In the genomic region with DNA sequence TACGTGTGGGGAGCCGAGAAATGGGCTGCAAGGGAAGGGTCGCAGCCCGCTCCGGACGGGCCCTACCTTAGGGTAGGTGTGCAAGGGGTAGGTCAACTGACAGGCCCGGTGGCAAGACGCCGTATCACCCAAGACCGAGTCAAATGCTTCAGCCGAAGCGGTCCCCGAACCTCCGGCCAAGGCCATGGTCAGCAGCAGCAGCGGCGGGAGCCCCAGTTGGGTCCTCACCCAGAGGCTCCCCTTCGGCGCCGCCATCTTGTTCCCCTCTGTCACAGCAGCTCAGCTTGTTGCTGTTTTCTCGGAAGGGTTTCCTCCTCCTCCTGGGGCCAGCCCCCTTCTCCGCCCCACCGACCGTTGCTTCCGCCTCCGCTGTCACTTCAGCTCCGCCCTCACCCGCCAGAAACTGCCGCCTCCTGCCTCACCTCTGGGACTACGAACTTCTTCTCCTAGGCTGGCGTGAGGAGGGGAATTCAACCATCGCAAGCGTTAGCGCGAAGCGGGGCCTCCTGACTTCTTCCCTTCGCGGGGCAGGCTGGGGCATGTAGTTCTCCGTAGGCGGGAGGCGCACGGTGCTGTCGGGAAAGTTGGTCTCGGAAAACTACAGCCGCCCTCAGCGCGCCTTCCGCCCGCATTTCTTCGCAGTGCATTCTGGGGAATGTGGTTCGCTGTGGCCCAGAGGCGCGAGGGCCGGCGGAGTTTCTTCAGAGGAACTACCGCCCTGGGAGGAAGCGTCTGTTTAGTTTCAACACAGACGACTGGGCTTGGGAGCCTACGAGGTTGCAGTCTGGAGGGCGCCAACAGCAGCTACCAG, we compare ENCODE assay signal across 8 cellular contexts. TPM values are rescaled to one million over a fixed set of nuclear protein-coding genes. Genes with fewer than 3 reads are reported as not detected.
DNase-seq lines count a peak whose midpoint lies in the region; ATAC-seq, FAIRE-seq and TF ChIP-seq lines count a peak whose summit lies in the region.

A gene (plus strand): TSS at position 675 of the 811 bp plus-strand sequence. CDS start 815 bp downstream, outside the sequence.
A gene with protein sequence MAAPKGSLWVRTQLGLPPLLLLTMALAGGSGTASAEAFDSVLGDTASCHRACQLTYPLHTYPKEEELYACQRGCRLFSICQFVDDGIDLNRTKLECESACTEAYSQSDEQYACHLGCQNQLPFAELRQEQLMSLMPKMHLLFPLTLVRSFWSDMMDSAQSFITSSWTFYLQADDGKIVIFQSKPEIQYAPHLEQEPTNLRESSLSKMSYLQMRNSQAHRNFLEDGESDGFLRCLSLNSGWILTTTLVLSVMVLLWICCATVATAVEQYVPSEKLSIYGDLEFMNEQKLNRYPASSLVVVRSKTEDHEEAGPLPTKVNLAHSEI (minus strand): TSS at position 271 of the 811 bp plus-strand sequence. CDS start 16 bp downstream, at position 255.

- peak within 1 kb of the TSS; percentile 96 for H3K4me3 ChIP-seq in AG04450 (ENCODE audit: low read depth, low read length)
- peak within 1 kb of the TSS; percentile 80 for H3K4me3 ChIP-seq in WERI-Rb-1 (ENCODE audit: low read depth, low read length)
- H3K4me3 ChIP-seq in bronchial epithelial cell (ENCODE audit: low read depth, low read length): peak within 1 kb of the TSS; percentile 89
- H3K4me3 ChIP-seq in smooth muscle cell: peak within 1 kb of the TSS; percentile 77

- DNase-seq in AG04450 (ENCODE audit: low read depth, low spot score) (peak; percentile 98), NCI-H2227 (lab: John Stamatoyannopoulos, UW; ENCODE audit: unreplicated experiment) (peak; percentile 99), WERI-Rb-1 (peak; percentile 99), bronchial epithelial cell (ENCODE audit: low read depth) (peak; percentile 98), iPS-NIHi11 (ENCODE audit: low spot score) (peak; percentile 94), smooth muscle cell (lab: John Stamatoyannopoulos, UW; ENCODE audit: unreplicated experiment) (peak; percentile 90)

- H3K4me1 ChIP-seq in smooth muscle cell (ENCODE audit: low read depth): peaks cover 13% of the 10 kb centered on the region

- H3K27ac ChIP-seq in AG04450 (ENCODE audit: low read depth, low read length): peak within 1 kb of the TSS; percentile 86
- peak within 1 kb of the TSS; percentile 85 for H3K27ac ChIP-seq in WERI-Rb-1
- peak within 1 kb of the TSS; percentile 91 for H3K27ac ChIP-seq in smooth muscle cell (ENCODE audit: low read depth)

- H3K36me3 ChIP-seq in WERI-Rb-1 (no peaks in the 10 kb centered on the region; the same call in 1 of the 2 replicates), bronchial epithelial cell (ENCODE audit: control insufficient read depth, insufficient read depth, low read length) (no peaks in the 10 kb centered on the region), smooth muscle cell (ENCODE audit: low read depth) (no peaks in the 10 kb centered on the region)

- H4K20me1 ChIP-seq in smooth muscle cell (ENCODE audit: low read depth): peaks cover 34% of the 10 kb centered on the region

- H3K4me2 ChIP-seq in smooth muscle cell: peak within 1 kb of the TSS; percentile 84

- H2AFZ ChIP-seq in smooth muscle cell (ENCODE audit: low read depth): peak within 1 kb of the TSS; percentile 64

- peak; percentile 95 for ATAC-seq in GM18907 (IDR thresholded peaks at IDR 0.05; ENCODE audit: unreplicated experiment)
- ATAC-seq in HG03139 (IDR thresholded peaks at IDR 0.05; ENCODE audit: unreplicated experiment): peak; percentile 87

- no peak for FAIRE-seq in bronchial epithelial cell (lab: Jason Lieb, UNC)

- WGBS in smooth muscle cell (ENCODE audit: low lambda C conversion rate): 1% methylated on average over 58 of the region's 59 CpGs

- H3K27me3 ChIP-seq in AG04450 (ENCODE audit: control insufficient read depth, insufficient read depth, low read length) (no peaks in the 10 kb centered on the region), WERI-Rb-1 (ENCODE audit: insufficient read depth, low read depth, severe bottlenecking) (no peaks in the 10 kb centered on the region), bronchial epithelial cell (ENCODE audit: control insufficient read depth, insufficient read depth, low read length) (no peaks in the 10 kb centered on the region), smooth muscle cell (ENCODE audit: low read depth) (no peaks in the 10 kb centered on the region)

- TF ChIP-seq CTCF in AG04450 (IDR thresholded peaks at IDR 0.05; ENCODE audit: low read depth, low read length) (no peak), WERI-Rb-1 (IDR thresholded peaks at IDR 0.05; ENCODE audit: low read depth, low read length) (no peak), bronchial epithelial cell (IDR thresholded peaks at IDR 0.05; ENCODE audit: insufficient read depth, low read length, severe bottlenecking) (no peak), smooth muscle cell (IDR thresholded peaks at IDR 0.05; ENCODE audit: borderline replicate concordance, insufficient read depth, poor library complexity, severe bottlenecking) (no peak)

- 0 out of 2 replicates have a peak, but pooled peaks cover 4% of the 10 kb centered on the region for H3K9me3 ChIP-seq in AG04450 (ENCODE audit: control insufficient read depth, insufficient read depth, low read length)
- H3K9me3 ChIP-seq in WERI-Rb-1 (ENCODE audit: severe bottlenecking): no peaks in the 10 kb centered on the region
- no peaks in the 10 kb centered on the region for H3K9me3 ChIP-seq in smooth muscle cell (replicated peaks; ENCODE audit: low read depth)

- POLR2A ChIA-PET in AG04450 (lab: Yijun Ruan, JAX): interaction anchor here (0.6 to 1.4 kb wide), 5 partner anchors 77 to 141 kb away, joined by 3 to 7 read pairs (median 3); a partner anchor contains a TSS

- H3K9ac ChIP-seq in smooth muscle cell (ENCODE audit: low read depth): peak within 1 kb of the TSS; percentile 95

- CTCF ChIA-PET in AG04450 (lab: Charles Lee): interaction anchor here (0.6 to 0.9 kb wide), 3 partner anchors 16 to 192 kb away, joined by 3 to 4 read pairs (median 3); no protein-coding TSS in a partner anchor

- peaks cover 40% of the 10 kb centered on the region for H3K79me2 ChIP-seq in smooth muscle cell (ENCODE audit: low read depth)

- peaks cover 4% of the 10 kb centered on the region for H3F3A ChIP-seq in smooth muscle cell (ENCODE audit: low read depth)

RNA-seq across cellular contexts. Expression of the first gene that starts in this region (rescaled TPM):
- 3.6 and 4.3 TPM in 2 replicates for polyA plus RNA-seq in AG04450 (2011; rRNA removed)
- 5.3 and 5.9 TPM in 2 replicates for polyA minus RNA-seq in AG04450 (2011; rRNA and poly(A)+ RNA removed)
- total RNA-seq in bronchial epithelial cell: 2.4 and 3.6 TPM in 2 replicates
- total RNA-seq in smooth muscle cell: 2.1 and 4.9 TPM in 2 replicates
- polyA plus RNA-seq in smooth muscle cell: 2.3 and 4.6 TPM in 2 replicates

RNA-seq across cellular contexts. Expression of the second gene that starts in this region (rescaled TPM):
- polyA plus RNA-seq in AG04450 (2011; rRNA removed): 535 and 636 TPM in 2 replicates
- 137 and 199 TPM in 2 replicates for polyA minus RNA-seq in AG04450 (2011; rRNA and poly(A)+ RNA removed)
- total RNA-seq in bronchial epithelial cell: 191 and 315 TPM in 2 replicates
- 358 and 402 TPM in 2 replicates for total RNA-seq in smooth muscle cell
- 427 and 444 TPM in 2 replicates for polyA plus RNA-seq in smooth muscle cell

Comparison
In these comparisons a context has a peak if more than half of its experiments do, and no peak if none do; other contexts are left out.
1. Peak in every context shown above with its lines: DNase-seq, ATAC-seq, H3K4me3 ChIP-seq and H3K27ac ChIP-seq.